In the genomic region with DNA sequence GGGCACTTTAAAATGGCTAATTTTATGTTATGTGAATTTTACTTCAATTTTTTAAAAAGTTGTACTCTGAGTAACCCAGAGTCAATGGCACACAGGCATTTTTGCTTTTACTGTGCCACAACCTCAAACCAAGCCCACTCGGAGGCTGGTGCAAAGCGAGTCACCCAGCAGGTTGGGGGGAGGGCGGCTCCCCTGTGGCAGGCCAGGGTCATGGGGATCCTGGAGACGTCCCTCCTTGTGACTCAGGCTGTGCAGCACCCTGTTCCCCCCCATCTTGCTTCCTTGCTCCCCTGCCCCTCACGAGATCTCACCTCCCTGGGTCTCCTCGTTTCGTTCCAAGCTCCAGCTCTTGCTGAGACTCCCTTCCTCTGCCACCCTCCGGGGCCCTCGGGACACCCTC, we compare ENCODE assay signal across 15 cellular contexts. TPM values are rescaled to one million over a fixed set of nuclear protein-coding genes. Genes with fewer than 3 reads are reported as not detected.
"Had no signal": no experiment of that assay in that cellular context is flagged by ENCODE, and none has a peak within 500 bp of the region (broad histone marks: within the 10 kb centered on the region; RNA-seq: fewer than 3 reads in every experiment).

No MANE protein-coding gene starts in this region.

- H3K36me3 ChIP-seq: cardiac muscle cell, prostate gland, thyroid gland had no signal

- H3K4me1 ChIP-seq: prostate gland, thyroid gland had no signal

- H3K9me3 Mint-ChIP-seq: activated naive CD4-positive, alpha-beta T cell treated with anti-CD3 and anti-CD28 coated beads, Interleukin-2, amount 10 ng/mL, durations not matched to agents 7 days and 5 days; activated T-helper 2 cell treated with anti-CD3 and anti-CD28 coated beads, Interferon-gamma antibody, Interleukin-2, Interleukin-4, amounts not matched to agents 10 μg/mL and 5 μg/mL and 100 μg/mL, durations not matched to agents 14 hours and 24 hours and 36 hours; natural killer cell treated with Interleukin-12 subunit alpha and Interleukin-12 subunit beta and Interleukin-15 and Interleukin-18, amount 100 ng/mL, for 72 hours; WTC11 had no signal

- H3K27ac Mint-ChIP-seq: activated naive CD4-positive, alpha-beta T cell treated with anti-CD3 and anti-CD28 coated beads, Interleukin-2, amount 10 ng/mL, durations not matched to agents 7 days and 5 days; activated T-helper 2 cell treated with anti-CD3 and anti-CD28 coated beads, Interferon-gamma antibody, Interleukin-2, Interleukin-4, amounts not matched to agents 10 μg/mL and 5 μg/mL and 100 μg/mL, durations not matched to agents 14 hours and 24 hours and 36 hours; natural killer cell treated with Interleukin-12 subunit alpha and Interleukin-12 subunit beta and Interleukin-15 and Interleukin-18, amount 100 ng/mL, for 72 hours; WTC11 had no signal

- H3K9me3 ChIP-seq: prostate gland, thyroid gland had no signal

- H3K27ac ChIP-seq: cardiac muscle cell, epithelial cell of prostate, prostate gland, skin epidermis, thyroid gland had no signal

- H3K36me3 Mint-ChIP-seq: activated naive CD4-positive, alpha-beta T cell treated with anti-CD3 and anti-CD28 coated beads, Interleukin-2, amount 10 ng/mL, durations not matched to agents 7 days and 5 days; natural killer cell treated with Interleukin-12 subunit alpha and Interleukin-12 subunit beta and Interleukin-15 and Interleukin-18, amount 100 ng/mL, for 72 hours; WTC11 had no signal

- H3K4me3 Mint-ChIP-seq: activated naive CD4-positive, alpha-beta T cell treated with anti-CD3 and anti-CD28 coated beads, Interleukin-2, amount 10 ng/mL, durations not matched to agents 7 days and 5 days; natural killer cell treated with Interleukin-12 subunit alpha and Interleukin-12 subunit beta and Interleukin-15 and Interleukin-18, amount 100 ng/mL, for 72 hours; WTC11 had no signal

- H3K4me1 Mint-ChIP-seq: activated naive CD4-positive, alpha-beta T cell treated with anti-CD3 and anti-CD28 coated beads, Interleukin-2, amount 10 ng/mL, durations not matched to agents 7 days and 5 days had no signal

- DNase-seq: activated naive CD4-positive, alpha-beta T cell treated with anti-CD3 and anti-CD28 coated beads, Interleukin-2, amount 10 ng/mL, durations not matched to agents 7 days and 5 days; foreskin melanocyte; left ventricle myocardium superior; occipital lobe; right cardiac atrium; T-helper 2 cell; thyroid gland had no signal

- ATAC-seq: left ventricle myocardium superior; natural killer cell treated with Interleukin-12 subunit alpha and Interleukin-12 subunit beta and Interleukin-15 and Interleukin-18, amount 100 ng/mL, for 72 hours; WTC11 had no signal

- H3K4me3 ChIP-seq: cardiac muscle cell, prostate gland, skin epidermis, thyroid gland had no signal

- H3K27me3 ChIP-seq: cardiac muscle cell, thyroid gland had no signal

RNA-seq across cellular contexts. Expression of a gene that starts 58.6 kb away (rescaled TPM):
- polyA plus RNA-seq: fibroblast of lung had no signal
